ENCODE assay signal across 10 cellular contexts in genomic region chr15:76988874-76989780, GRCh38. TPM values are rescaled to one million over a fixed set of nuclear protein-coding genes. Genes with fewer than 3 reads are reported as not detected.
A peak's percentile ranks its signal among the peaks of the same experiment; 100 is the strongest.
DNase-seq lines count a peak whose midpoint lies in the region; ATAC-seq and TF ChIP-seq lines count a peak whose summit lies in the region.
"Had no signal": no experiment of that assay in that cellular context is flagged by ENCODE, and none has a peak within 500 bp of the region (broad histone marks: within the 10 kb centered on the region; RNA-seq: fewer than 3 reads in every experiment).

No MANE protein-coding gene starts in this region.

- peak overlapping the region; percentile 99 for H3K27ac Mint-ChIP-seq in activated T-helper 2 cell treated with anti-CD3 and anti-CD28 coated beads, Interferon-gamma antibody, Interleukin-2, Interleukin-4, amounts not matched to agents 10 μg/mL and 5 μg/mL and 100 μg/mL, durations not matched to agents 14 hours and 24 hours and 36 hours

- no peaks in the 10 kb centered on the region for H3K9me3 Mint-ChIP-seq in activated T-helper 2 cell treated with anti-CD3 and anti-CD28 coated beads, Interferon-gamma antibody, Interleukin-2, Interleukin-4, amounts not matched to agents 10 μg/mL and 5 μg/mL and 100 μg/mL, durations not matched to agents 14 hours and 24 hours and 36 hours

- no peak overlapping the region; the same call in 1 of the 2 replicates for H3K4me3 ChIP-seq in GM12865 (ENCODE audit: low read depth, low read length)
- H3K4me3 ChIP-seq: dorsolateral prefrontal cortex, thoracic aorta had no signal

- POLR2A ChIA-PET in HEK293T (lab: Yijun Ruan, JAX) = no interaction called here

- H3K4me1 Mint-ChIP-seq in activated T-helper 2 cell treated with anti-CD3 and anti-CD28 coated beads, Interferon-gamma antibody, Interleukin-2, Interleukin-4, amounts not matched to agents 10 μg/mL and 5 μg/mL and 100 μg/mL, durations not matched to agents 14 hours and 24 hours and 36 hours (ENCODE audit: low read depth) = peaks cover 63% of the 10 kb centered on the region

- peak; percentile 10 for ATAC-seq in HG02642 (IDR thresholded peaks at IDR 0.05; ENCODE audit: poor library complexity, unreplicated experiment)

- H3K27me3 Mint-ChIP-seq in activated T-helper 2 cell treated with anti-CD3 and anti-CD28 coated beads, Interferon-gamma antibody, Interleukin-2, Interleukin-4, amounts not matched to agents 10 μg/mL and 5 μg/mL and 100 μg/mL, durations not matched to agents 14 hours and 24 hours and 36 hours (ENCODE audit: low read depth) = no peaks in the 10 kb centered on the region

- TF ChIP-seq CTCF in GM12865 (IDR thresholded peaks at IDR 0.05; ENCODE audit: insufficient read depth, low read depth, low read length, missing control alignments) = no peak

- peak overlapping the region; percentile 58 for H3K4me3 Mint-ChIP-seq in activated T-helper 2 cell treated with anti-CD3 and anti-CD28 coated beads, Interferon-gamma antibody, Interleukin-2, Interleukin-4, amounts not matched to agents 10 μg/mL and 5 μg/mL and 100 μg/mL, durations not matched to agents 14 hours and 24 hours and 36 hours (ENCODE audit: low read depth)

- CTCF ChIA-PET in HEK293T (lab: Yijun Ruan, JAX) = interaction anchor here (1.6 kb wide), 1 partner anchor 15 kb away, joined by 5 read pairs; no protein-coding TSS in a partner anchor

- intact Hi-C loops in activated T-helper 2 cell treated with anti-CD3 and anti-CD28 coated beads, Interferon-gamma antibody, Interleukin-2, Interleukin-4, amounts not matched to agents 10 μg/mL and 5 μg/mL and 100 μg/mL, durations not matched to agents 14 hours and 24 hours and 36 hours (cut with micrococcal nuclease) = loop anchor here (1.0 to 10.0 kb wide), 5 partner anchors 8 to 196 kb away; no protein-coding TSS in a partner anchor

- H3K36me3 Mint-ChIP-seq in activated T-helper 2 cell treated with anti-CD3 and anti-CD28 coated beads, Interferon-gamma antibody, Interleukin-2, Interleukin-4, amounts not matched to agents 10 μg/mL and 5 μg/mL and 100 μg/mL, durations not matched to agents 14 hours and 24 hours and 36 hours (ENCODE audit: low read depth) = no peaks in the 10 kb centered on the region

- DNase-seq in GM12865 (ENCODE audit: low read depth) (peak; percentile 39), mesenteric fat pad (ENCODE audit: low spot score) (peak; percentile 60), NCI-H524 (lab: John Stamatoyannopoulos, UW) (no peak), HEK293T (ENCODE audit: extremely low spot score) (no peak), midbrain (lab: John Stamatoyannopoulos, UW) (no peak), NCI-H146 (lab: John Stamatoyannopoulos, UW) (no peak)
- DNase-seq in activated T-helper 2 cell treated with anti-CD3 and anti-CD28 coated beads, Interferon-gamma antibody, Interleukin-2, Interleukin-4, amounts not matched to agents 10 μg/mL and 5 μg/mL and 100 μg/mL, durations not matched to agents 14 hours and 24 hours and 36 hours (ENCODE audit: low spot score) = no peak

TF ChIP-seq in HEK293T, 16 proteins besides CTCF, POLR2A, EP300 and RAD21:
- TF ChIP-seq FOXM1 (IDR thresholded peaks at IDR 0.05; ENCODE audit: borderline replicate concordance) (no peak), FOXA1 (IDR thresholded peaks at IDR 0.05) (no peak), FOXK2 (IDR thresholded peaks at IDR 0.05) (no peak), SP1 (IDR thresholded peaks at IDR 0.05) (no peak), CTBP1 (IDR thresholded peaks at IDR 0.05; ENCODE audit: borderline replicate concordance) (no peak), LEF1 (IDR thresholded peaks at IDR 0.05; ENCODE audit: borderline replicate concordance) (no peak), TARDBP (IDR thresholded peaks at IDR 0.05) (no peak), ELF4 (IDR thresholded peaks at IDR 0.05) (no peak), SUZ12 (IDR thresholded peaks at IDR 0.05) (no peak), BHLHE40 (IDR thresholded peaks at IDR 0.05; ENCODE audit: borderline replicate concordance) (no peak), ARNT (IDR thresholded peaks at IDR 0.05) (no peak), NFRKB (IDR thresholded peaks at IDR 0.05) (no peak), ZNF384 (IDR thresholded peaks at IDR 0.05) (no peak), PKNOX1 (IDR thresholded peaks at IDR 0.05) (no peak), HDGF (IDR thresholded peaks at IDR 0.05; ENCODE audit: borderline replicate concordance) (no peak), L3MBTL2 (conservative IDR thresholded peaks at IDR 0.05) (no peak)

RNA-seq across cellular contexts. Expression of gene PSTPIP1, which starts 5.8 kb away (rescaled TPM):
- total RNA-seq in activated T-helper 2 cell treated with anti-CD3 and anti-CD28 coated beads, Interferon-gamma antibody, Interleukin-2, Interleukin-4, amounts not matched to agents 10 μg/mL and 5 μg/mL and 100 μg/mL, durations not matched to agents 14 hours and 24 hours and 36 hours = 167 and 169 TPM in 2 replicates
- 24.8 TPM for total RNA-seq in mesenteric fat pad

RNA-seq across cellular contexts. Expression of gene RCN2, which starts 57.6 kb away (rescaled TPM):
- total RNA-seq in activated T-helper 2 cell treated with anti-CD3 and anti-CD28 coated beads, Interferon-gamma antibody, Interleukin-2, Interleukin-4, amounts not matched to agents 10 μg/mL and 5 μg/mL and 100 μg/mL, durations not matched to agents 14 hours and 24 hours and 36 hours = 35.7 and 36.1 TPM in 2 replicates
- 31.4 TPM for total RNA-seq in mesenteric fat pad

Comparison
In these comparisons a context has a peak if more than half of its experiments do, and no peak if none do; other contexts are left out.
1. DNase-seq: peak in GM12865 (single experiment) and mesenteric fat pad (single experiment); none in activated T-helper 2 cell treated with anti-CD3 and anti-CD28 coated beads, Interferon-gamma antibody, Interleukin-2, Interleukin-4, amounts not matched to agents 10 μg/mL and 5 μg/mL and 100 μg/mL, durations not matched to agents 14 hours and 24 hours and 36 hours (single experiment), NCI-H524 (0 of 2), HEK293T (single experiment), midbrain (single experiment) and NCI-H146 (single experiment).